In genomic region chr12:110739894-110740293, GRCh38 we compare ENCODE assay signal across 8 cellular contexts. TPM values are rescaled to one million over a fixed set of nuclear protein-coding genes. Genes with fewer than 3 reads are reported as not detected.
DNase-seq lines count a peak whose midpoint lies in the region; ATAC-seq, FAIRE-seq and TF ChIP-seq lines count a peak whose summit lies in the region.

No MANE protein-coding gene starts in this region.

- CTCF ChIA-PET in OCI-LY7 (lab: Charles Lee; ENCODE audit: unreplicated experiment), result interaction anchor here (1.1 kb wide), 1 partner anchor 87 kb away, joined by 3 read pairs; no protein-coding TSS in a partner anchor

- peaks cover 87% of the 10 kb centered on the region for H3K79me2 ChIP-seq in OCI-LY7 (ENCODE audit: insufficient read depth, low read depth, low read length)

- H3K27me3 Mint-ChIP-seq in endothelial cell (ENCODE audit: unreplicated experiment), result peaks cover 3% of the 10 kb centered on the region

- H3K4me3 ChIP-seq in GM12865 (ENCODE audit: low read depth, low read length) (peak overlapping the region; percentile 89), OCI-LY7 (ENCODE audit: low read depth, low read length, poor library complexity, severe bottlenecking) (peak overlapping the region; percentile 86), skeletal muscle cell (ENCODE audit: low read depth, low read length) (peak overlapping the region; percentile 8), small intestine (ENCODE audit: low read depth in 1 of 2, low read length in 2 of 2) (peak overlapping the region in 1 of 2 donors; percentile 55)

- H3K27ac Mint-ChIP-seq in endothelial cell (ENCODE audit: unreplicated experiment), result no peak overlapping the region

- H3K27me3 ChIP-seq in small intestine (ENCODE audit: control insufficient read depth in 2 of 2, insufficient read depth in 2 of 2, low read length in 2 of 2), result no peaks in the 10 kb centered on the region

- TF ChIP-seq POLR2A in GM18505 (IDR thresholded peaks at IDR 0.05; ENCODE audit: borderline replicate concordance, extremely low read depth, insufficient read depth, insufficient read length), result no peak

- H3K9me3 Mint-ChIP-seq in endothelial cell (ENCODE audit: unreplicated experiment), result no peaks in the 10 kb centered on the region

- WGBS in small intestine, 3 donors, result 20 to 30% (median 24%) methylated on average over 3 of the region's 3 CpGs

- H3K27ac ChIP-seq in OCI-LY7 (ENCODE audit: low read depth, low read length, poor library complexity, severe bottlenecking) (peak overlapping the region; percentile 14), small intestine (ENCODE audit: low read depth in 1 of 2, low read length in 1 of 2) (no peak overlapping the region)

- ATAC-seq in GM18505 (IDR thresholded peaks at IDR 0.05; ENCODE audit: unreplicated experiment), result no peak
- ATAC-seq in left colon, result no peak

- peaks cover 30% of the 10 kb centered on the region for H3K4me1 Mint-ChIP-seq in endothelial cell (ENCODE audit: unreplicated experiment)

- TF ChIP-seq CTCF in GM12865 (IDR thresholded peaks at IDR 0.05; ENCODE audit: insufficient read depth, low read depth, low read length, missing control alignments) (no peak), OCI-LY7 (conservative IDR thresholded peaks at IDR 0.05; ENCODE audit: low read length) (no peak), endothelial cell (IDR thresholded peaks at IDR 0.05; ENCODE audit: unreplicated experiment) (no peak)

- POLR2A ChIA-PET in OCI-LY7 (lab: Charles Lee), result interaction anchor here (0.6 to 1.0 kb wide), 5 partner anchors 8 to 963 kb away, joined by 3 to 4 read pairs (median 3); partner anchors contain the start of gene TCTN1

- H3K36me3 ChIP-seq in OCI-LY7 (ENCODE audit: insufficient read depth, low read length), result peaks cover 69% of the 10 kb centered on the region
- peaks cover 0 to 7% of the 10 kb centered on the region in 2 donors for H3K36me3 ChIP-seq in small intestine (ENCODE audit: control insufficient read depth in 2 of 2, insufficient read depth in 2 of 2, low read length in 2 of 2)

- H2AFZ ChIP-seq in OCI-LY7 (ENCODE audit: low read length), result no peak overlapping the region

- H3K4me3 Mint-ChIP-seq in endothelial cell (ENCODE audit: unreplicated experiment), result peak overlapping the region; percentile 68

- H3K9me2 ChIP-seq in OCI-LY7 (ENCODE audit: insufficient read depth, low read length), result no peaks in the 10 kb centered on the region

- DNase-seq in GM12865 (ENCODE audit: low read depth) (peak; percentile 32), OCI-LY7 (ENCODE audit: low spot score) (no peak), endothelial cell (ENCODE audit: low spot score) (no peak), skeletal muscle cell (ENCODE audit: low read depth) (no peak), small intestine (no peak), OCI-M2 (lab: John Stamatoyannopoulos, UW; ENCODE audit: unreplicated experiment) (no peak), left colon (no peak)

- no peaks in the 10 kb centered on the region for H3K9me3 ChIP-seq in OCI-LY7 (ENCODE audit: low read length)
- no peaks in the 10 kb centered on the region for H3K9me3 ChIP-seq in small intestine (ENCODE audit: control insufficient read depth, low read depth)

- H3K4me2 ChIP-seq in OCI-LY7 (ENCODE audit: low read length), result peak overlapping the region; percentile 83

- H3K36me3 Mint-ChIP-seq in endothelial cell (ENCODE audit: low read depth, unreplicated experiment), result peaks cover 4% of the 10 kb centered on the region

- no peak for FAIRE-seq in small intestine (lab: Jason Lieb, UNC)

- no TSS peak for BruUV-seq in OCI-LY7 (replicated peaks; lab: Mats Ljungman, UMichigan)

- intact Hi-C loops in OCI-LY7 (cut with micrococcal nuclease; ENCODE audit: unreplicated experiment) (loop anchor here (5.0 kb wide), 1 partner anchor 113 kb away; no protein-coding TSS in a partner anchor), left colon (cut with DNase I, micrococcal nuclease) (no loop called here)

- peaks cover 39% of the 10 kb centered on the region for H4K20me1 ChIP-seq in OCI-LY7 (ENCODE audit: insufficient read depth, low read length)

- peaks cover 45% of the 10 kb centered on the region for H3K4me1 ChIP-seq in OCI-LY7 (ENCODE audit: insufficient read depth, low read length, poor library complexity, severe bottlenecking)
- H3K4me1 ChIP-seq in small intestine (ENCODE audit: control insufficient read depth in 2 of 2, insufficient read depth in 1 of 2, low read depth in 1 of 2, low read length in 1 of 2), result peaks cover 13 to 16% of the 10 kb centered on the region in 2 donors

RNA-seq across cellular contexts. Expression of gene PPP1CC, which starts 2.8 kb away (rescaled TPM):
- total RNA-seq in OCI-LY7 (2014; rRNA removed; shearing (Covaris generic)), result 140 and 146 TPM in 2 replicates
- 264 and 275 TPM in 2 replicates for total RNA-seq in OCI-LY7 (2022)
- total RNA-seq in endothelial cell (ENCODE audit: unreplicated experiment), result 152 TPM
- 100 to 1,000 TPM; 135 to 464 (median 420) TPM for polyA plus RNA-seq in small intestine
- 100 to 1,000 TPM; 165 to 178 TPM for total RNA-seq in left colon

RNA-seq across cellular contexts. Expression of gene HVCN1, which starts 51.0 kb away (rescaled TPM):
- total RNA-seq in OCI-LY7 (2014; rRNA removed; shearing (Covaris generic)), result 6.4 and 9.3 TPM in 2 replicates
- total RNA-seq in OCI-LY7 (2022) (4.5 and 4.9 TPM in 2 replicates), endothelial cell (ENCODE audit: unreplicated experiment) (11.9 TPM), left colon (1 to 10 TPM; 1.4 to 3.0 TPM)
- polyA plus RNA-seq in small intestine, result 1 to 10 TPM; 1.9 to 4.5 (median 2.5) TPM
